In the genomic region with DNA sequence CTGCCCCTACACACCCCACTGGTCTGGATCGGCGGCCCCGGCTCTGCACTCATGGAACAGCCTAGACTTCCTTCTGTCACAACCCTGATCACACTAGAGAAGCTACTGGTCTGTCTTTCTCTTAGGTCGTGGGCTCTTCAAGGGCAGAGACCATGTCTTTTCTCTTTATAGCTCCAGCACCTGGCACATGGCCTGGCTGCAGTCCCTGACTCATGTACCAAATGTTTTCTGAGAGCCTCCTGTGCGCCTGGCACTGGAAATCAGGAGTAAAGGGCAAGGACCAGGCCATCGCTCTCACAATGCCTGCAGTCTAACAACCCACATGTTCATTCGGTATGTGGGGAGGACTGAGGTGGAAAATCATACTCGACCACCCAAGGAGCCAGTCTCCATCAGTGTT, we compare ENCODE assay signal across 26 cellular contexts. TPM values are rescaled to one million over a fixed set of nuclear protein-coding genes. Genes with fewer than 3 reads are reported as not detected.
DNase-seq lines count a peak whose midpoint lies in the region; ATAC-seq, FAIRE-seq and TF ChIP-seq lines count a peak whose summit lies in the region.
"Had no signal": no experiment of that assay in that cellular context is flagged by ENCODE, and none has a peak within 500 bp of the region (broad histone marks: within the 10 kb centered on the region; RNA-seq: fewer than 3 reads in every experiment).

No MANE protein-coding gene starts in this region.

- TF ChIP-seq CTCF in liver (IDR thresholded peaks at IDR 0.05; ENCODE audit: low read depth, low read length, missing input control) (no peak), HepG2 (CRISPR knock-in tag; IDR thresholded peaks at IDR 0.05) (no peak), endothelial cell (IDR thresholded peaks at IDR 0.05; ENCODE audit: unreplicated experiment) (no peak), CD14-positive monocyte (IDR thresholded peaks at IDR 0.05) (no peak)

- H3K9me3 Mint-ChIP-seq in endothelial cell (ENCODE audit: unreplicated experiment) (no peaks in the 10 kb centered on the region), CD14-positive monocyte (no peaks in the 10 kb centered on the region)
- no peaks in the 10 kb centered on the region for H3K9me3 Mint-ChIP-seq in T-helper 2 cell treated with Interferon-gamma antibody and Interleukin-4, amounts not matched to agents 5 μg/mL and 100 μg/mL, for 36 hours
- H3K9me3 Mint-ChIP-seq: nephron had no signal

- peaks cover 57% of the 10 kb centered on the region for H3K4me1 Mint-ChIP-seq in endothelial cell (ENCODE audit: unreplicated experiment)
- peaks cover 8% of the 10 kb centered on the region for H3K4me1 Mint-ChIP-seq in T-helper 2 cell treated with Interferon-gamma antibody and Interleukin-4, amounts not matched to agents 5 μg/mL and 100 μg/mL, for 36 hours (ENCODE audit: low read depth)
- H3K4me1 Mint-ChIP-seq in CD14-positive monocyte, result peaks cover 13% of the 10 kb centered on the region

- H3K36me3 Mint-ChIP-seq in endothelial cell (ENCODE audit: low read depth, unreplicated experiment) (peaks cover 29% of the 10 kb centered on the region), CD14-positive monocyte (peaks cover 61 to 81% of the 10 kb centered on the region in 2 donors)
- peaks cover 43% of the 10 kb centered on the region for H3K36me3 Mint-ChIP-seq in T-helper 2 cell treated with Interferon-gamma antibody and Interleukin-4, amounts not matched to agents 5 μg/mL and 100 μg/mL, for 36 hours (ENCODE audit: low read depth)

- FAIRE-seq in HepG2 (lab: Jason Lieb, UNC), result no peak
- FAIRE-seq: frontal cortex, HTR-8/SVneo had no signal

- 60% methylated on average over 8 of the region's 8 CpGs for WGBS in liver
- 100% methylated on average over 8 of the region's 8 CpGs for WGBS in HepG2 (ENCODE audit: low lambda C conversion rate)

- TF ChIP-seq POLR2A in HepG2 (IDR thresholded peaks at IDR 0.05; ENCODE audit: insufficient read depth in 1 of 2, low read depth in 2 of 2, low read length in 2 of 2), result no peak

- CTCF ChIA-PET in HepG2 (lab: Yijun Ruan, JAX; ENCODE audit: low intra/inter-chr PET ratio, low total read pairs), result no interaction called here

- intact Hi-C loops in HepG2 (cut with micrococcal nuclease; ENCODE audit: unreplicated experiment) (no loop called here), CD14-positive monocyte (cut with micrococcal nuclease) (loop anchor here in 1 of 2 donors (10.0 kb wide), 1 partner anchor 54 kb away; the partner anchor contains the start of gene MTMR3)

- H3K27ac ChIP-seq in liver (ENCODE audit: low read depth in 1 of 2, low read length in 2 of 2), result peak overlapping the region; percentile 51 to 71
- H3K27ac ChIP-seq in HepG2 (ENCODE audit: extremely low read length, insufficient read depth, low read length), result no peak overlapping the region
- H3K27ac ChIP-seq: breast epithelium, C4-2B, prostate gland, uterus had no signal

- BruUV-seq in HepG2 (replicated peaks; lab: Mats Ljungman, UMichigan), result no TSS peak

- TF ChIP-seq RAD21 in liver (IDR thresholded peaks at IDR 0.05), result peak; percentile 52 to 59
- no peak for TF ChIP-seq RAD21 in HepG2 (CRISPR knock-in tag; IDR thresholded peaks at IDR 0.05)

- no peak for TF ChIP-seq EP300 in HepG2 (IDR thresholded peaks at IDR 0.05; ENCODE audit: low read depth in 2 of 2, low read length in 2 of 2)
- TF ChIP-seq EP300 in HepG2 (CRISPR knock-in tag; IDR thresholded peaks at IDR 0.05; ENCODE audit: borderline replicate concordance), result no peak

- H3K4me3 Mint-ChIP-seq in endothelial cell (ENCODE audit: unreplicated experiment) (no peak overlapping the region), CD14-positive monocyte (no peak overlapping the region)
- H3K4me3 Mint-ChIP-seq in T-helper 2 cell treated with Interferon-gamma antibody and Interleukin-4, amounts not matched to agents 5 μg/mL and 100 μg/mL, for 36 hours, result no peak overlapping the region
- H3K4me3 Mint-ChIP-seq: nephron had no signal

- ATAC-seq in HepG2, result no peak
- peak; percentile 96 for ATAC-seq in left lobe of liver
- ATAC-seq: activated CD4-positive, CD25-positive, alpha-beta regulatory T cell treated with anti-CD3 and anti-CD28 coated beads, Interleukin-2, amount 50 U/mL, for 24 hours had no signal

- in situ Hi-C loops in HepG2 (cut with HindIII; ENCODE audit: extremely low pct_ligation_motif_present, low pct_unique_long_range_greater_than_20kb), result no loop called here

- peaks cover 2 to 14% (median 8%) of the 10 kb centered on the region in 4 donors for H3K36me3 ChIP-seq in liver (ENCODE audit: control insufficient read depth in 4 of 4, insufficient read depth in 3 of 4, low read depth in 1 of 4, low read length in 3 of 4)
- H3K36me3 ChIP-seq in HepG2 (replicated peaks in 1 of 2; ENCODE audit: control insufficient read depth in 1 of 2, insufficient read depth in 2 of 2, low read length in 2 of 2), result peaks cover 6 to 43% of the 10 kb centered on the region in 2 experiments
- H3K36me3 ChIP-seq: breast epithelium, uterus had no signal

- H3K27me3 Mint-ChIP-seq in endothelial cell (ENCODE audit: unreplicated experiment) (peaks cover 8% of the 10 kb centered on the region), CD14-positive monocyte (ENCODE audit: low read depth in 3 of 3) (peaks cover 0 to 2% (median 0%) of the 10 kb centered on the region in 3 donors)
- no peaks in the 10 kb centered on the region for H3K27me3 Mint-ChIP-seq in T-helper 2 cell treated with Interferon-gamma antibody and Interleukin-4, amounts not matched to agents 5 μg/mL and 100 μg/mL, for 36 hours (ENCODE audit: low read depth)

- H3K27ac Mint-ChIP-seq in endothelial cell (ENCODE audit: unreplicated experiment) (peak overlapping the region; percentile 3), CD14-positive monocyte (peak overlapping the region in 2 of 7 donors; percentile 47 to 81)
- H3K27ac Mint-ChIP-seq in T-helper 2 cell treated with Interferon-gamma antibody and Interleukin-4, amounts not matched to agents 5 μg/mL and 100 μg/mL, for 36 hours, result no peak overlapping the region
- H3K27ac Mint-ChIP-seq: nephron had no signal

- POLR2A ChIA-PET in HepG2 (lab: Yijun Ruan, JAX), result no interaction called here

- H3K9me3 ChIP-seq in liver (ENCODE audit: control insufficient read depth in 4 of 4, low read length in 3 of 4), result no peaks in the 10 kb centered on the region
- no peaks in the 10 kb centered on the region for H3K9me3 ChIP-seq in HepG2 (ENCODE audit: low read length)
- H3K9me3 ChIP-seq: breast epithelium, prostate gland, spleen, uterus had no signal

- no peaks in the 10 kb centered on the region for H3K79me2 ChIP-seq in HepG2 (ENCODE audit: insufficient read depth, low read length)

- H3K9ac ChIP-seq in liver (ENCODE audit: low read depth in 1 of 2, low read length in 2 of 2) (no peak overlapping the region), HepG2 (ENCODE audit: insufficient read depth, low read depth, low read length) (no peak overlapping the region)

- DNase-seq in HepG2 (ENCODE audit: low spot score) (no peak), endothelial cell (ENCODE audit: low spot score) (no peak), left lobe of liver (ENCODE audit: low spot score) (peak; percentile 84), occipital lobe (lab: John Stamatoyannopoulos, UW) (no peak), cerebellar cortex (ENCODE audit: low spot score) (no peak), CD14-positive monocyte (ENCODE audit: low spot score) (no peak)
- DNase-seq in T-helper 2 cell treated with Interferon-gamma antibody and Interleukin-4, amounts not matched to agents 5 μg/mL and 100 μg/mL, for 36 hours (ENCODE audit: low spot score), result no peak
- DNase-seq: erythroblast; GDM1; Karpas-422; midbrain; NCI-H1105 treated with DMSO at 0.1 percent for 48 hours; NCI-H2081; NCI-H524; spleen; stimulated activated CD4-positive, alpha-beta T cell treated with anti-CD3 and anti-CD28 coated beads, Interleukin-4, amount 100 ng/mL, for 4 hours; substantia nigra; uterus had no signal

- H3K4me2 ChIP-seq in HepG2 (ENCODE audit: low read depth, low read length), result no peak overlapping the region

- no peak overlapping the region for H2AFZ ChIP-seq in HepG2 (ENCODE audit: low read length)

- no peaks in the 10 kb centered on the region for H3K27me3 ChIP-seq in liver (ENCODE audit: control insufficient read depth in 4 of 4, insufficient read depth in 4 of 4, low read length in 3 of 4)
- no peaks in the 10 kb centered on the region for H3K27me3 ChIP-seq in HepG2 (ENCODE audit: control insufficient read depth in 1 of 2, insufficient read depth in 2 of 2, low read length in 2 of 2)
- H3K27me3 ChIP-seq: breast epithelium, spleen, uterus had no signal

- H3K4me1 ChIP-seq in liver (ENCODE audit: control insufficient read depth in 4 of 4, insufficient read depth in 4 of 4, low read length in 3 of 4) (peaks cover 4 to 32% (median 21%) of the 10 kb centered on the region in 4 donors), HepG2 (ENCODE audit: insufficient read depth, low read length) (peaks cover 2% of the 10 kb centered on the region)
- H3K4me1 ChIP-seq: breast epithelium, prostate gland, uterus had no signal

- no peaks in the 10 kb centered on the region for H4K20me1 ChIP-seq in HepG2 (ENCODE audit: insufficient read depth, low read length)

- H3K4me3 ChIP-seq in liver (ENCODE audit: low read depth in 1 of 3, low read length in 3 of 3) (no peak overlapping the region), HepG2 (replicated peaks in 1 of 3; ENCODE audit: insufficient read depth in 1 of 3, low read depth in 2 of 3, low read length in 3 of 3) (no peak overlapping the region)
- H3K4me3 ChIP-seq: breast epithelium, prostate gland, spleen, uterus had no signal

RNA-seq across cellular contexts. Expression of gene ASCC2, which starts 7.5 kb away (rescaled TPM):
- total RNA-seq in liver (10 to 100 TPM; 36.0 to 43.7 TPM), HepG2 (2016; rRNA removed; fragmentation: Illumina TruSeq; extraction: Trizol) (24.3 and 26.3 TPM in 2 replicates), endothelial cell (ENCODE audit: unreplicated experiment) (85.5 TPM), left lobe of liver (46.9 TPM), occipital lobe (12.9 TPM)
- polyA plus RNA-seq in liver (10 to 100 TPM; 34.6 to 41.4 TPM), HepG2 (2011; rRNA removed) (26.2 and 29.9 TPM in 2 replicates), CD14-positive monocyte (10 to 100 TPM; 23.8 to 39.6 TPM)
- total RNA-seq in HepG2 (2016; cell fraction: cytosol; rRNA removed; fragmentation: Illumina TruSeq; extraction: Trizol; ENCODE audit: low read depth), result 17.6 and 18.6 TPM in 2 replicates
- 22.7 and 27.6 TPM in 2 replicates for total RNA-seq in HepG2 (2016; cell fraction: insoluble cytoplasmic fraction; rRNA removed; fragmentation: Illumina TruSeq; extraction: Trizol)
- 25.1 and 25.9 TPM in 2 replicates for total RNA-seq in HepG2 (2016; cell fraction: membrane; rRNA removed; fragmentation: Illumina TruSeq; extraction: Trizol)
- total RNA-seq in HepG2 (2016; cell fraction: nucleus; rRNA removed; fragmentation: Illumina TruSeq; extraction: Trizol), result 25.8 and 29.0 TPM in 2 replicates
- 17.5 and 19.1 TPM in 2 replicates for polyA plus RNA-seq in HepG2 (2011; cell fraction: cytosol; rRNA removed)
- 43.6 and 44.8 TPM in 2 replicates for polyA plus RNA-seq in HepG2 (2011; cell fraction: nucleus; rRNA removed)
- polyA plus RNA-seq in HepG2 (2012), result 21.1 and 26.8 TPM in 2 replicates
- polyA plus RNA-seq in HepG2 (2016; cell fraction: cytosol; fragmentation: Illumina TruSeq; extraction: Trizol; ENCODE audit: low read depth), result 18.0 and 18.4 TPM in 2 replicates
- 35.0 and 42.8 TPM in 2 replicates for polyA plus RNA-seq in HepG2 (2016; cell fraction: insoluble cytoplasmic fraction; fragmentation: Illumina TruSeq; extraction: Trizol; ENCODE audit: low read depth)
- polyA plus RNA-seq in HepG2 (2016; cell fraction: membrane; fragmentation: Illumina TruSeq; extraction: Trizol; ENCODE audit: low read depth), result 25.5 and 26.7 TPM in 2 replicates
- polyA plus RNA-seq in HepG2 (2016; cell fraction: nucleus; fragmentation: Illumina TruSeq; extraction: Trizol; ENCODE audit: insufficient read depth, low read depth), result 59.5 and 59.7 TPM in 2 replicates
- 45.5 and 76.2 TPM in 2 replicates for polyA minus RNA-seq in HepG2 (2011; rRNA and poly(A)+ RNA removed; ENCODE audit: low replicate concordance)
- 17.1 and 17.2 TPM in 2 replicates for polyA minus RNA-seq in HepG2 (2011; cell fraction: cytosol; rRNA and poly(A)+ RNA removed)
- 38.6 and 40.3 TPM in 2 replicates for polyA minus RNA-seq in HepG2 (2011; cell fraction: nucleus; rRNA and poly(A)+ RNA removed)

RNA-seq across cellular contexts. Expression of gene MTMR3, which starts 52.4 kb away (rescaled TPM):
- total RNA-seq in liver (10 to 100 TPM; 27.0 to 38.8 TPM), HepG2 (2016; rRNA removed; fragmentation: Illumina TruSeq; extraction: Trizol) (12.6 and 15.8 TPM in 2 replicates), endothelial cell (ENCODE audit: unreplicated experiment) (39.1 TPM), left lobe of liver (12.8 TPM), occipital lobe (72.7 TPM)
- polyA plus RNA-seq in liver (1 to 10 TPM; 6.0 to 7.2 TPM), HepG2 (2011; rRNA removed) (24.8 and 29.8 TPM in 2 replicates), CD14-positive monocyte (10 to 100 TPM; 23.4 to 30.2 TPM)
- total RNA-seq in HepG2 (2016; cell fraction: cytosol; rRNA removed; fragmentation: Illumina TruSeq; extraction: Trizol; ENCODE audit: low read depth), result 8.7 and 10.0 TPM in 2 replicates
- 13.0 and 14.8 TPM in 2 replicates for total RNA-seq in HepG2 (2016; cell fraction: insoluble cytoplasmic fraction; rRNA removed; fragmentation: Illumina TruSeq; extraction: Trizol)
- 5.7 and 6.5 TPM in 2 replicates for total RNA-seq in HepG2 (2016; cell fraction: membrane; rRNA removed; fragmentation: Illumina TruSeq; extraction: Trizol)
- 13.8 and 18.4 TPM in 2 replicates for total RNA-seq in HepG2 (2016; cell fraction: nucleus; rRNA removed; fragmentation: Illumina TruSeq; extraction: Trizol)
- polyA plus RNA-seq in HepG2 (2011; cell fraction: cytosol; rRNA removed), result 11.2 and 11.6 TPM in 2 replicates
- polyA plus RNA-seq in HepG2 (2011; cell fraction: nucleus; rRNA removed), result 118 TPM in 2 replicates
- 13.5 and 15.0 TPM in 2 replicates for polyA plus RNA-seq in HepG2 (2012)
- 0.43 and 0.50 TPM in 2 replicates for polyA plus RNA-seq in HepG2 (2016; cell fraction: cytosol; fragmentation: Illumina TruSeq; extraction: Trizol; ENCODE audit: low read depth)
- 7.1 and 8.6 TPM in 2 replicates for polyA plus RNA-seq in HepG2 (2016; cell fraction: insoluble cytoplasmic fraction; fragmentation: Illumina TruSeq; extraction: Trizol; ENCODE audit: low read depth)
- polyA plus RNA-seq in HepG2 (2016; cell fraction: membrane; fragmentation: Illumina TruSeq; extraction: Trizol; ENCODE audit: low read depth), result 1.5 and 1.7 TPM in 2 replicates
- polyA plus RNA-seq in HepG2 (2016; cell fraction: nucleus; fragmentation: Illumina TruSeq; extraction: Trizol; ENCODE audit: insufficient read depth, low read depth), result 22.3 and 26.9 TPM in 2 replicates
- polyA minus RNA-seq in HepG2 (2011; rRNA and poly(A)+ RNA removed; ENCODE audit: low replicate concordance), result 28.7 and 66.5 TPM in 2 replicates
- polyA minus RNA-seq in HepG2 (2011; cell fraction: cytosol; rRNA and poly(A)+ RNA removed), result 8.6 and 12.1 TPM in 2 replicates
- 38.9 and 42.6 TPM in 2 replicates for polyA minus RNA-seq in HepG2 (2011; cell fraction: nucleus; rRNA and poly(A)+ RNA removed)
